ENCODE assay signal across 8 cellular contexts in the genomic region with DNA sequence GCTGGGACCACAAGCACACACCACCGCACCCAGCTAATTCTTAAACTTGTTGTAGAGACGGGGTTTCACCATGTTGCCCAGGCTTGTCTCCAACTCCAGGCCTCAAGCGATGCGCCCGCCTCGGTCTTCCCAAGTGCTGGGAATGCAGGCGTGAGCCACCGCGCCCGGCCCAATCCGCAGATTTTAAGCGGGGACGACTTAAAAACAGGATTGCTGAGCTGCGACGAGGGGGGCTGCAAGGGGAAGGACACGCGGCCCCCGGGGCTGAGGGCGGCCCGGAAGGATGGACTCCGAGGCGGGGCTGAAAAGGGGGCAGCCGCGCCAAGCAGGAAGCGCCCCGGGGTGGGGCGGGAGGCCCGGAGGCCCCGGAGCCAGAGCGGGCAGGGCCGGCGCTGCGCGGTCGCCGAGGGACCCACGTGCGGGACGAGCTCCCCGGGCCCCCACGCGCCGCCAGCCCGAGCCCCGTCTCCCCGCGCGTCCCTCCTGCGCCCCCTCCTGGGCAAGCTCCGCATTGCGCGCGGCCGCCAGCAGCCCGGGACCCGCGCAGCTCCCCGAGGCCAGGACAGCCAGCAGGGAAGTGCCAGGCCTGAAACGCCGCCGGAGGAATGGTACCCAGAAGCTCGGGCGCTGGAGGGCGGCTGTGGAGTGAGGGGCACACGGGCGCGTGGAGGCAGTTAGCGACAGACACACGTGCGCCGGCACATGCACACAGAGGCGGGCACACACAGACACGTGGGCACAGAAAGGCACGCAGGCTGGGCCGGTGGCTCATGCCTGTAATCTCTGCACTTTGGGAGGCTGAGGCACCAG.
DNase-seq lines count a peak whose midpoint lies in the region; ATAC-seq and TF ChIP-seq lines count a peak whose summit lies in the region.

No MANE protein-coding gene starts in this region.

- peak; percentile 88 for DNase-seq in GM10266 (ENCODE audit: extremely low spot score)
- DNase-seq in MV-4-11 (lab: John Stamatoyannopoulos, UW) = peak; percentile 47
- peak; percentile 62 to 72 for DNase-seq in activated CD4-positive, alpha-beta T cell treated with anti-CD3 and anti-CD28 coated beads for 24 hours (ENCODE audit: low read depth in 2 of 2)
- DNase-seq in central memory CD8-positive, alpha-beta T cell (ENCODE audit: low spot score in 2 of 2) = peak; percentile 67 to 78
- DNase-seq in kidney tubule cell (ENCODE audit: low spot score) = peak; percentile 62
- DNase-seq in stimulated activated CD4-positive, alpha-beta T cell treated with anti-CD3 and anti-CD28 coated beads, Interleukin-2, amount 100 ng/mL, for 4 hours (ENCODE audit: low read depth) = peak; percentile 76

- H3K36me3 Mint-ChIP-seq in central memory CD8-positive, alpha-beta T cell (ENCODE audit: insufficient read depth) = no peaks in the 10 kb centered on the region

- H3K9me3 Mint-ChIP-seq in central memory CD8-positive, alpha-beta T cell = no peaks in the 10 kb centered on the region

- H3K27me3 Mint-ChIP-seq in central memory CD8-positive, alpha-beta T cell = no peaks in the 10 kb centered on the region

- peak overlapping the region; percentile 61 for H3K4me3 Mint-ChIP-seq in central memory CD8-positive, alpha-beta T cell

- peaks cover 24% of the 10 kb centered on the region for H3K4me1 Mint-ChIP-seq in central memory CD8-positive, alpha-beta T cell

- peak; percentile 92 for TF ChIP-seq CTCF in GM10266 (IDR thresholded peaks at IDR 0.05; ENCODE audit: control insufficient read depth, insufficient read depth, low read depth, missing control alignments)

- H3K27ac Mint-ChIP-seq in central memory CD8-positive, alpha-beta T cell (ENCODE audit: low read depth) = no peak overlapping the region

- ATAC-seq in central memory CD8-positive, alpha-beta T cell (replicated peaks; ENCODE audit: extremely low read depth, poor library complexity, severe bottlenecking) = peak; percentile 72
- ATAC-seq in HG03432 (IDR thresholded peaks at IDR 0.05; ENCODE audit: unreplicated experiment) (no peak), GM18867 (IDR thresholded peaks at IDR 0.05; ENCODE audit: unreplicated experiment) (no peak)
